1 cellular context compared by ENCODE assay signal in genomic region chr2:24276349-24276899, GRCh38.
TF ChIP-seq lines count a peak whose summit lies in the region.

No MANE protein-coding gene starts in this region.

TF ChIP-seq in H1, 55 proteins besides CTCF, POLR2A, EP300 and RAD21:
- TF ChIP-seq MAX (IDR thresholded peaks at IDR 0.05) (no peak), CHD7 (IDR thresholded peaks at IDR 0.05; ENCODE audit: insufficient replicate concordance, low read length) (no peak), NRF1 (IDR thresholded peaks at IDR 0.05; ENCODE audit: low read depth, low read length) (no peak), SIRT6 (IDR thresholded peaks at IDR 0.05; ENCODE audit: low read length) (no peak), SP1 (IDR thresholded peaks at IDR 0.05; ENCODE audit: low read depth, low read length) (no peak), PHF8 (conservative IDR thresholded peaks at IDR 0.05; ENCODE audit: low read depth, low read length) (no peak), CBX8 (IDR thresholded peaks at IDR 0.05; ENCODE audit: borderline replicate concordance, low read depth, low read length) (no peak), E2F6 (IDR thresholded peaks at IDR 0.05) (no peak), BRCA1 (IDR thresholded peaks at IDR 0.05; ENCODE audit: low read depth, low read length) (no peak), CHD2 (IDR thresholded peaks at IDR 0.05; ENCODE audit: low read length) (no peak), SIN3A (conservative IDR thresholded peaks at IDR 0.05 in 1 of 2, IDR thresholded peaks at IDR 0.05 in 1 of 2; ENCODE audit: low read depth in 1 of 2, low read length in 2 of 2) (no peak), KDM1A (IDR thresholded peaks at IDR 0.05; ENCODE audit: borderline replicate concordance, low read length) (no peak), EGR1 (IDR thresholded peaks at IDR 0.05; ENCODE audit: borderline replicate concordance, low read depth, low read length) (no peak), CTBP2 (IDR thresholded peaks at IDR 0.05; ENCODE audit: borderline replicate concordance, insufficient read depth, insufficient read length, low read length) (no peak), HDAC6 (IDR thresholded peaks at IDR 0.05; ENCODE audit: low read depth, low read length) (no peak), GABPA (IDR thresholded peaks at IDR 0.05; ENCODE audit: borderline replicate concordance, insufficient read depth, low read length) (no peak), KDM5A (IDR thresholded peaks at IDR 0.05; ENCODE audit: low read length) (no peak), TBP (IDR thresholded peaks at IDR 0.05; ENCODE audit: low read depth, low read length) (no peak), ZNF274 (IDR thresholded peaks at IDR 0.05; ENCODE audit: borderline replicate concordance, extremely low read depth, low read length) (no peak), SAP30 (IDR thresholded peaks at IDR 0.05; ENCODE audit: insufficient read depth, insufficient replicate concordance, low read length) (no peak)
